Comparison of ENCODE assay signal across 1 cellular context in the genomic region with DNA sequence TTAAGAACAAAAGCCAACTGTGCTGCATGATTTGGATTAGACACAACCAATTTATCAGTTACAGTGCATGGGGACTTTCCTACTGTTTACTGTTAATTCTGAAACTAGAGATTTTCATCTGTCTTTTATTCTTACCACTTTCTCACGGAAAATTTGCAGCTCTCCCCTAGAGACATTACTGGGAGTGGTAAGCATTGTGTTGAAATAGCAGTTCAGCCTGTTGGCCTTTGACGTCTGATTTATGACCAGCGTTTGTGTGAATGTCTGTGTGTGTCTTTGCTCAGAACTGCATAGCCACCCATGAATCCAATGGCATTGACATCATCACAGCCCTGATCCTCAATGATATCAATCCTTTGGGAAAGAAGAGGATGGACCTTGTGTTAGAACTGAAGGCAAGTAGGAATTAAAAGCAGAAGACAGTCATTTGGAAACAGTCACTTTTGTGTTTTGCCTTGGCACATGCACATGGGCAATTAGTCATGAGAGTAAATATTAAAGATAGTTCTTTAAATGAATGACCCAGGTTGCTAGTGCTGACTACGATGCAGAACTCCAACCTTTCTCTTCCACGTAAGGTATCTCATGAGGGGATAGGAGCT.
TF ChIP-seq lines count a peak whose summit lies in the region.

No MANE protein-coding gene starts in this region.

TF ChIP-seq in WTC11, 78 proteins besides CTCF, POLR2A, EP300 and RAD21 (continued from another document):
- TF ChIP-seq, protein P1, sequence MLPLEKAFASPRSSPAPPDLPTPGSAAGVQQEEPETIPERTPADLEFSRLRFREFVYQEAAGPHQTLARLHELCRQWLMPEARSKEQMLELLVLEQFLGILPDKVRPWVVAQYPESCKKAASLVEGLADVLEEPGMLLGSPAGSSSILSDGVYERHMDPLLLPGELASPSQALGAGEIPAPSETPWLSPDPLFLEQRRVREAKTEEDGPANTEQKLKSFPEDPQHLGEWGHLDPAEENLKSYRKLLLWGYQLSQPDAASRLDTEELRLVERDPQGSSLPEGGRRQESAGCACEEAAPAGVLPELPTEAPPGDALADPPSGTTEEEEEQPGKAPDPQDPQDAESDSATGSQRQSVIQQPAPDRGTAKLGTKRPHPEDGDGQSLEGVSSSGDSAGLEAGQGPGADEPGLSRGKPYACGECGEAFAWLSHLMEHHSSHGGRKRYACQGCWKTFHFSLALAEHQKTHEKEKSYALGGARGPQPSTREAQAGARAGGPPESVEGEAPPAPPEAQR (CRISPR knock-in tag; IDR thresholded peaks at IDR 0.05) = no peak
- no peak for TF ChIP-seq SP1 (CRISPR knock-in tag; conservative IDR thresholded peaks at IDR 0.05)
